Comparison of ENCODE assay signal across 1 cellular context in the genomic region with DNA sequence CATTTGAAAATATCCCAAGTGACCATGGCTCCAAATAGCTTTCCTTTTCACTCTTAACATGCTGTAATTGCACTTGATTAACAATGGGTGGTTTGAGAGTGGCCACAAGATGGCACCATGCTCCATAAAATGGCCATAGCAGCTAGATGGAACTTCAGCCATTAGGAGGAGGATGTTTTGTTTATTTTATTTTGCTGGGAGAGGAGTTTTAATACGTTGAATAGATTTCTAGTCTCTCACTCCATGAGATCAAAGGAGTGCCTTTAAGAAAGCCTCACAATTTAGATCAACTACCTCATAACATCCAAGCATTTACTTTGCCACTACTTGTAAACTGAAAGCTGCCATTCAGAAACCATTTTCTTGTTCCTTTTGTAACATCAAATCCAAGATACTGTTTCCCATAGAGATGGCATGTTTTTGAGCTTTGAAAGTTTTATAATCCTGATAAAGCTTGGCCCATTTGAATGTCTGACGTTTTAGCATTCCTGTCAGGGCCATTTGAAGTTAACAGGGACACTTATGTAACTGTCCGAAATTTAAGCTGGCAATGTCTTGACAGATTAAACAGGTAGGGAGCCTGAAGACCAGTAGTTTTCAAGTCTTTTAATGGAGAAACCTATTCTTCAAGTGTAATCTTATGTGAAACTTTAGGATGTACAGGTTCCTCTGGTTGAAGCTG.
TF ChIP-seq lines count a peak whose summit lies in the region.

No MANE protein-coding gene starts in this region.

TF ChIP-seq in neural cell, 6 proteins besides CTCF, POLR2A, EP300 and RAD21:
- TF ChIP-seq POLR2AphosphoS5 (IDR thresholded peaks at IDR 0.05) (peak; percentile 24), SMC3 (conservative IDR thresholded peaks at IDR 0.05; ENCODE audit: poor library complexity) (peak; percentile 95), TAF1 (IDR thresholded peaks at IDR 0.05; ENCODE audit: low read depth) (no peak)
- TF ChIP-seq, protein P1, sequence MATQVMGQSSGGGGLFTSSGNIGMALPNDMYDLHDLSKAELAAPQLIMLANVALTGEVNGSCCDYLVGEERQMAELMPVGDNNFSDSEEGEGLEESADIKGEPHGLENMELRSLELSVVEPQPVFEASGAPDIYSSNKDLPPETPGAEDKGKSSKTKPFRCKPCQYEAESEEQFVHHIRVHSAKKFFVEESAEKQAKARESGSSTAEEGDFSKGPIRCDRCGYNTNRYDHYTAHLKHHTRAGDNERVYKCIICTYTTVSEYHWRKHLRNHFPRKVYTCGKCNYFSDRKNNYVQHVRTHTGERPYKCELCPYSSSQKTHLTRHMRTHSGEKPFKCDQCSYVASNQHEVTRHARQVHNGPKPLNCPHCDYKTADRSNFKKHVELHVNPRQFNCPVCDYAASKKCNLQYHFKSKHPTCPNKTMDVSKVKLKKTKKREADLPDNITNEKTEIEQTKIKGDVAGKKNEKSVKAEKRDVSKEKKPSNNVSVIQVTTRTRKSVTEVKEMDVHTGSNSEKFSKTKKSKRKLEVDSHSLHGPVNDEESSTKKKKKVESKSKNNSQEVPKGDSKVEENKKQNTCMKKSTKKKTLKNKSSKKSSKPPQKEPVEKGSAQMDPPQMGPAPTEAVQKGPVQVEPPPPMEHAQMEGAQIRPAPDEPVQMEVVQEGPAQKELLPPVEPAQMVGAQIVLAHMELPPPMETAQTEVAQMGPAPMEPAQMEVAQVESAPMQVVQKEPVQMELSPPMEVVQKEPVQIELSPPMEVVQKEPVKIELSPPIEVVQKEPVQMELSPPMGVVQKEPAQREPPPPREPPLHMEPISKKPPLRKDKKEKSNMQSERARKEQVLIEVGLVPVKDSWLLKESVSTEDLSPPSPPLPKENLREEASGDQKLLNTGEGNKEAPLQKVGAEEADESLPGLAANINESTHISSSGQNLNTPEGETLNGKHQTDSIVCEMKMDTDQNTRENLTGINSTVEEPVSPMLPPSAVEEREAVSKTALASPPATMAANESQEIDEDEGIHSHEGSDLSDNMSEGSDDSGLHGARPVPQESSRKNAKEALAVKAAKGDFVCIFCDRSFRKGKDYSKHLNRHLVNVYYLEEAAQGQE (IDR thresholded peaks at IDR 0.05; ENCODE audit: borderline replicate concordance), result no peak
